24 cellular contexts compared by ENCODE assay signal in genomic region chr5:155989884-155990283, GRCh38.
"Had no signal": no experiment of that assay in that cellular context is flagged by ENCODE, and none has a peak within 500 bp of the region (broad histone marks: within the 10 kb centered on the region; RNA-seq: fewer than 3 reads in every experiment).

No MANE protein-coding gene starts in this region.

- H3K27me3 ChIP-seq: colonic mucosa, dorsolateral prefrontal cortex, esophagus muscularis mucosa, esophagus squamous epithelium, foreskin keratinocyte, gastrocnemius medialis, gastroesophageal sphincter, heart left ventricle, heart right ventricle had no signal

- H3K4me3 ChIP-seq: colonic mucosa, coronary artery, dorsolateral prefrontal cortex, esophagus muscularis mucosa, esophagus squamous epithelium, gastrocnemius medialis, gastroesophageal sphincter, heart left ventricle, heart right ventricle had no signal

- H3K9me3 ChIP-seq: colonic mucosa, esophagus muscularis mucosa, esophagus squamous epithelium, gastrocnemius medialis, gastroesophageal sphincter, heart left ventricle, heart right ventricle had no signal

- H3K27ac ChIP-seq: colonic mucosa, coronary artery, dorsolateral prefrontal cortex, epithelial cell of prostate, esophagus muscularis mucosa, esophagus squamous epithelium, foreskin keratinocyte, gastrocnemius medialis, gastroesophageal sphincter, heart left ventricle, heart right ventricle had no signal

- ATAC-seq: effector memory CD8-positive, alpha-beta T cell; esophagus mucosa; foreskin keratinocyte; gastrocnemius medialis; gastroesophageal sphincter; heart left ventricle; heart right ventricle had no signal

- H3K36me3 ChIP-seq: colonic mucosa, esophagus muscularis mucosa, esophagus squamous epithelium, gastrocnemius medialis, gastroesophageal sphincter, heart left ventricle, heart right ventricle had no signal

- DNase-seq: colonic mucosa; cortex of kidney; dermis blood vessel endothelial cell; dorsolateral prefrontal cortex; effector CD4-positive, alpha-beta T cell; effector CD8-positive, alpha-beta T cell; effector memory CD4-positive, alpha-beta T cell; effector memory CD8-positive, alpha-beta T cell; endodermal cell; erythroblast; esophagus squamous epithelium; foreskin fibroblast; foreskin keratinocyte; foreskin melanocyte; gastrocnemius medialis; glutamatergic neuron; head of caudate nucleus; heart left ventricle; heart right ventricle had no signal
